8 cellular contexts compared by ENCODE assay signal in genomic region chr2:64141711-64142405, GRCh38. TPM values are rescaled to one million over a fixed set of nuclear protein-coding genes. Genes with fewer than 3 reads are reported as not detected.
DNase-seq lines count a peak whose midpoint lies in the region; ATAC-seq lines count a peak whose summit lies in the region.

No MANE protein-coding gene starts in this region.

- no peaks in the 10 kb centered on the region for H3K9me3 Mint-ChIP-seq in naive B cell

- H3K36me3 ChIP-seq in HUES6 (ENCODE audit: control insufficient read depth, insufficient read depth, low read length) = no peaks in the 10 kb centered on the region

- no peaks in the 10 kb centered on the region for H3K9me3 ChIP-seq in HUES6 (ENCODE audit: control insufficient read depth, insufficient read depth, low read depth, low read length)

- peak overlapping the region in 3 of 6 donors; percentile 51 to 91 (median 58) for H3K27ac Mint-ChIP-seq in naive B cell

- no peaks in the 10 kb centered on the region for H3K27me3 Mint-ChIP-seq in naive B cell

- H3K4me1 Mint-ChIP-seq in naive B cell = peaks cover 36 to 57% (median 56%) of the 10 kb centered on the region in 3 donors

- peaks cover 0 to 4% of the 10 kb centered on the region in 2 donors for H3K36me3 Mint-ChIP-seq in naive B cell

- H3K4me3 ChIP-seq in HUES6 (ENCODE audit: low read depth, low read length) = peak overlapping the region; percentile 76

- no peak for ATAC-seq in naive B cell (ENCODE audit: low read depth in 2 of 2)
- no peak for ATAC-seq in HG03108 (IDR thresholded peaks at IDR 0.05; ENCODE audit: unreplicated experiment)

- DNase-seq in Ammon's horn (ENCODE audit: low spot score) (peak; percentile 38), cerebellar cortex (ENCODE audit: low spot score) (peak; percentile 42), naive B cell (no peak), NOMO-1 (lab: John Stamatoyannopoulos, UW; ENCODE audit: unreplicated experiment in 2 of 2) (no peak), retina (no peak), SHP77 treated with DMSO at 0.1 percent for 48 hours (lab: John Stamatoyannopoulos, UW) (no peak)

- peak overlapping the region; percentile 77 to 98 (median 95) for H3K4me3 Mint-ChIP-seq in naive B cell

- H3K27ac ChIP-seq in HUES6 (ENCODE audit: low read depth, low read length) = no peak overlapping the region

- H3K4me1 ChIP-seq in HUES6 (ENCODE audit: control insufficient read depth, insufficient read depth, low read length) = peaks cover 50% of the 10 kb centered on the region

- no peaks in the 10 kb centered on the region for H3K27me3 ChIP-seq in HUES6 (ENCODE audit: control insufficient read depth, insufficient read depth, low read length)

- no peak overlapping the region for H3K9ac ChIP-seq in HUES6 (ENCODE audit: low read length)

RNA-seq across cellular contexts. Expression of gene PELI1, which starts 2.4 kb away (rescaled TPM):
- 10 to 100 TPM; 19.6 to 52.1 (median 28.9) TPM for polyA plus RNA-seq in naive B cell (ENCODE audit: low read depth in 6 of 6)

Comparison
In these comparisons a context has a peak if more than half of its experiments do, and no peak if none do; other contexts are left out.
1. DNase-seq: peak in Ammon's horn (single experiment) and cerebellar cortex (single experiment); none in naive B cell (single experiment), NOMO-1 (0 of 2), retina (single experiment) and SHP77 treated with DMSO at 0.1 percent for 48 hours (single experiment).